11 cellular contexts compared by ENCODE assay signal in the genomic region with DNA sequence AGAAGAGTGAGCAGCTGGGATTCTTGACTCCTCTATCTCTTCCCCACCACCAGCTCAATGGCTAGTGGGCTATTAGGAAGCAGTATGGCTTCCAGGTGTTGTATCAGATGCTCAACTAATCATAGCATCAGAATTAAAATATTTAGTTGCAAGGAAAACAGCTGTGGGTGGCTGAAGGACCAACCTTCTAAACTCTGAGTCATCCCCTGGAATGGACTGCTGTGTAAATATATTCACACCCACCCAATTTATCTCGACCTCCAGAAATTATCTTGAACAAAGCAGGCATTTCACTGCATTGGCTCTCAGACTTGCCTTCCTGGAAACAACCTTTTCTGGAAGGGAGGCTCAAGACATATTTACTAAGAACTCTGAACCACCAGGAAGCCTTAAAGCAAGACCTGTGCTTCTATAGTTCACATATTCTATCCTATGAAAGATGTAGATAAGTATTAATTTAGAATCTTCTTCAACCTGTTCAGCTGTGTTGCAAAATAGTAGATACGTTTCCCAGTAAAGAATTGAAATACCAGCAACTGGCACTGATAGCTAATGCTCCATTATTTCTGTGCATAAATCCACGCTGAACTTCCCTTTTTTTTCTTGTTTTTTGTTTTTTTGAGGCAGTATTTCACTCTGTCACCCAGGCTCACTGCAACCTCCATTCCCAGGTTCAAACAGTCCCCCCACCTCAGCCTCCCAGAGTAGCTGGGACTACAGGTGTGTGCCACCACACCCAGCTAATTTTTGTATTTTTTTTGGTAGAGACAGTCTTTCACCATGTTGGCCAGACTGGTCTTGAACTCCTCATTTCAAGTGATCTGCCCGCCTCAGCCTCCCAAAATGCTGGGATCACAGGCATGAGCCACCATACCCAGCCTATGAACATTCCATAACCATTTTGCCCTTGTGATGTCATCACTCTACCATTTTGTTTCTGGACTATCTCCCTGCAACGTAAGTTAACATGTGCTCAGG.
DNase-seq lines count a peak whose midpoint lies in the region; FAIRE-seq lines count a peak whose summit lies in the region.
"Had no signal": no experiment of that assay in that cellular context is flagged by ENCODE, and none has a peak within 500 bp of the region (broad histone marks: within the 10 kb centered on the region; RNA-seq: fewer than 3 reads in every experiment).

No MANE protein-coding gene starts in this region.

- DNase-seq in NCI-H2227 (lab: John Stamatoyannopoulos, UW; ENCODE audit: unreplicated experiment) (peak; percentile 3), NCI-H2227 treated with DMSO at 0.1 percent for 48 hours (lab: John Stamatoyannopoulos, UW) (no peak), RCC 7860 (ENCODE audit: low spot score) (peak; percentile 15), epithelial cell of prostate (ENCODE audit: low read depth, low spot score) (no peak), non-pigmented ciliary epithelial cell (ENCODE audit: low read depth) (peak; percentile 50), NCI-H1436 (lab: John Stamatoyannopoulos, UW) (no peak), SIG-M5 treated with dmso at 0.1 percent for 504 hours (lab: John Stamatoyannopoulos, UW; ENCODE audit: unreplicated experiment) (no peak), pons (ENCODE audit: low spot score) (no peak)
- DNase-seq: naive B cell, T-helper 2 cell had no signal

- peak; percentile 52 for FAIRE-seq in RCC 7860 (lab: Jason Lieb, UNC)

- peak overlapping the region; percentile 57 for H3K27ac ChIP-seq in epithelial cell of prostate
- H3K27ac ChIP-seq: tibial nerve had no signal

Comparison
In these comparisons a context has a peak if more than half of its experiments do, and no peak if none do; other contexts are left out.
1. DNase-seq: peak in NCI-H2227 (single experiment), RCC 7860 (single experiment) and non-pigmented ciliary epithelial cell (single experiment); none in NCI-H2227 treated with DMSO at 0.1 percent for 48 hours (single experiment), epithelial cell of prostate (single experiment), NCI-H1436 (single experiment), SIG-M5 treated with dmso at 0.1 percent for 504 hours (single experiment) and pons (single experiment).